ENCODE assay signal across 8 cellular contexts in the genomic region with DNA sequence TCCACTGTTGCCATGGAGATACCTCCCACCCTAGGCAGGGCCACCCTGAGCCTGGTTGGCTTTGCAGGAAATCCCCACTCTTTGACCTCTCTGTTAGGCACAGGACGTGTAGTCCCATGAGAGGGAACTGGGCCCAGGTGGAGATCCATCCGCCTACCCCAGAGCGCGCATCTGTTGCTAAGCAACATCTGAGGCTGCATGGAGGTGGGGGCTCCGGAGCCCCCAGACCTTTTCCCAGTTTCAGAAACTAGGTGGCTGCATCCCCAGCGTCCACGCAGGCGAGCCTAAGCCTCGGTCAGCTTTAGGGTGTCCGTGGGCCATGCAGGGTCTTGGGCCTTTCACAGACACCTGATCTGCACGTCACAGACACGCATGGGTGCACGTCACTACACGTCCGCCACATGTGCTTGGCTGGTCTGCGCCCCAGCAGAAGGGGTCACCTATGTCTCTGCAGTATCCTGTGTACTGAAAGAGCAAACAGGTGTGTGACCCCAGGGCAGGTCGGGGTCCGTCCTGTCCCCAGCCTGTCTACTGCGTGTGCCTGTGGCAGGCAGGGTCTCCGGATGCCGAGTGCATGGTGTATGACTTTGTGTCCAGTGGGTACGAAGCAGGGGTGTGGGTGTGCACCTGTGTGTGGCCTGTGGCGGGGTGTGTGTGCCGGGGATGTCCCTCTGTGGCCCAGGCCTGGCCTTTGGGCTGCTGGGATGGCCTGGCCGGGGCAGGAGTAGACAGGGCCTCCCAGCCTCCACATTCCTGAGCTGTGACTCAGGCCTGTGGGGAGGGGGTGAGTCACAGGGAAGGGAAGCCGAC. TPM values are rescaled to one million over a fixed set of nuclear protein-coding genes. Genes with fewer than 3 reads are reported as not detected.
DNase-seq lines count a peak whose midpoint lies in the region; ATAC-seq, FAIRE-seq and TF ChIP-seq lines count a peak whose summit lies in the region.

No MANE protein-coding gene starts in this region.

- DNase-seq in 8988T (peak; percentile 97), H9 (peak; percentile 91), right cardiac atrium (peak; percentile 83 to 87 (median 87)), frontal cortex (ENCODE audit: low spot score in 2 of 2) (no peak), inferior parietal cortex (ENCODE audit: extremely low spot score) (no peak), NCI-H1436 treated with DMSO at 0.1 percent for 48 hours (lab: John Stamatoyannopoulos, UW) (no peak)
- no peak for DNase-seq in activated naive CD8-positive, alpha-beta T cell treated with anti-CD3 and anti-CD28 coated beads, Interleukin-2, amount 50 U/mL, for 24 hours

- no peak overlapping the region for H2BK15ac ChIP-seq in H9 (ENCODE audit: low read depth, low read length)

- no peaks in the 10 kb centered on the region for H4K20me1 ChIP-seq in H9 (ENCODE audit: control insufficient read depth, insufficient read depth, insufficient read length)

- no peak overlapping the region for H2BK20ac ChIP-seq in H9 (ENCODE audit: low read depth, low read length, poor library complexity, severe bottlenecking)

- no peaks in the 10 kb centered on the region for H3K36me3 ChIP-seq in skeletal muscle satellite cell (ENCODE audit: insufficient read depth, low read length)

- intact Hi-C loops in right cardiac atrium (cut with DNase I), result no loop called here

- H2AK5ac ChIP-seq in H9 (ENCODE audit: insufficient read length, low read length), result no peak overlapping the region

- no peak overlapping the region for H2BK120ac ChIP-seq in H9 (ENCODE audit: low read depth, low read length, poor library complexity, severe bottlenecking)

- peaks cover 4% of the 10 kb centered on the region; the same call in 1 of the 2 replicates for H3K4me1 ChIP-seq in H9 (ENCODE audit: insufficient read depth, low read length)
- peaks cover 10% of the 10 kb centered on the region for H3K4me1 ChIP-seq in right cardiac atrium (ENCODE audit: control insufficient read depth, insufficient read depth, low read length)
- peaks cover 76% of the 10 kb centered on the region for H3K4me1 ChIP-seq in skeletal muscle satellite cell (ENCODE audit: control insufficient read depth, insufficient read depth, low read length)

- H4K91ac ChIP-seq in H9 (ENCODE audit: insufficient read length, low read depth, low read length), result no peak overlapping the region

- H3K27ac ChIP-seq in H9 (ENCODE audit: insufficient read length, low read depth, low read length), result no peak overlapping the region
- H3K27ac ChIP-seq in right cardiac atrium (ENCODE audit: low read length), result peak overlapping the region; percentile 10

- H2AFZ ChIP-seq in H9 (ENCODE audit: low read length), result no peak overlapping the region

- H3K4me3 Mint-ChIP-seq in H9, result peak overlapping the region; percentile 48 to 71
- H3K4me3 Mint-ChIP-seq in activated naive CD8-positive, alpha-beta T cell treated with anti-CD3 and anti-CD28 coated beads, Interleukin-2, amount 50 U/mL, for 24 hours, result peak overlapping the region; percentile 21

- H3K4ac ChIP-seq in H9 (ENCODE audit: low read depth, low read length), result no peak overlapping the region

- no peak for ATAC-seq in activated naive CD8-positive, alpha-beta T cell treated with anti-CD3 and anti-CD28 coated beads, Interleukin-2, amount 50 U/mL, for 24 hours
- ATAC-seq in right cardiac atrium, result peak in 1 of 2 donors; percentile 12

- H3K14ac ChIP-seq in H9 (ENCODE audit: insufficient read depth, low read length), result 0 out of 2 replicates have a peak overlapping the region, but pooled peaks have one; percentile 14

- H3K27me3 Mint-ChIP-seq in H9 (ENCODE audit: low read depth), result peaks cover 13% of the 10 kb centered on the region
- no peaks in the 10 kb centered on the region for H3K27me3 Mint-ChIP-seq in activated naive CD8-positive, alpha-beta T cell treated with anti-CD3 and anti-CD28 coated beads, Interleukin-2, amount 50 U/mL, for 24 hours

- H3K79me1 ChIP-seq in H9 (ENCODE audit: insufficient read depth, low read depth, low read length, poor library complexity, severe bottlenecking), result no peaks in the 10 kb centered on the region

- H3K4me2 ChIP-seq in H9 (ENCODE audit: insufficient read depth, insufficient read length, low read length) (peak overlapping the region; percentile 45), skeletal muscle satellite cell (ENCODE audit: low read length) (peak overlapping the region; percentile 76)

- H4K8ac ChIP-seq in H9 (replicated peaks; ENCODE audit: insufficient read length, low read depth, low read length), result no peak overlapping the region

- H3K27me3 ChIP-seq in H9 (ENCODE audit: insufficient read depth, low read length) (no peaks in the 10 kb centered on the region), right cardiac atrium (ENCODE audit: control insufficient read depth, insufficient read depth) (no peaks in the 10 kb centered on the region), skeletal muscle satellite cell (ENCODE audit: control insufficient read depth, insufficient read depth, low read length) (no peaks in the 10 kb centered on the region)

- no CpG with 5 or more reads among the region's 26 CpGs for WGBS in H9 (ENCODE audit: extremely low coverage, insufficient read length, low lambda C conversion rate)
- 69% methylated on average over 26 of the region's 26 CpGs for WGBS in right cardiac atrium

- H3K56ac ChIP-seq in H9 (ENCODE audit: insufficient read length, low read depth, low read length), result no peak overlapping the region

- no peak for FAIRE-seq in frontal cortex (lab: Jason Lieb, UNC)

- H3K18ac ChIP-seq in H9 (ENCODE audit: insufficient read length, low read depth, low read length), result peak overlapping the region; percentile 29

- peaks cover 31% of the 10 kb centered on the region for H3K23me2 ChIP-seq in H9 (ENCODE audit: insufficient read length, low read depth, low read length, poor library complexity, severe bottlenecking)

- H3K9ac ChIP-seq in H9 (ENCODE audit: extremely low read depth, insufficient read length, low read length) (no peak overlapping the region), skeletal muscle satellite cell (ENCODE audit: low read depth, low read length) (peak overlapping the region; percentile 51)

- H3K23ac ChIP-seq in H9 (ENCODE audit: insufficient read length, low read depth, low read length), result no peak overlapping the region

- H3K4me3 ChIP-seq in right cardiac atrium (ENCODE audit: low read length) (no peak overlapping the region), skeletal muscle satellite cell (ENCODE audit: low read length) (peak overlapping the region; percentile 51)

- no peak overlapping the region for H2BK12ac ChIP-seq in H9 (ENCODE audit: insufficient read length, low read depth, low read length)

- H3K9me3 ChIP-seq in H9 (ENCODE audit: control insufficient read depth, low read depth, low read length), result no peaks in the 10 kb centered on the region
- no peaks in the 10 kb centered on the region for H3K9me3 ChIP-seq in right cardiac atrium (ENCODE audit: control insufficient read depth, low read length)
- no peaks in the 10 kb centered on the region for H3K9me3 ChIP-seq in skeletal muscle satellite cell (replicated peaks; ENCODE audit: low read length)

- TF ChIP-seq CTCF in H9 (conservative IDR thresholded peaks at IDR 0.05), result no peak

- H3K27ac Mint-ChIP-seq in H9, result peak overlapping the region; percentile 52 to 98 (median 91); a peak in 6 of 7 replicates
- H3K27ac Mint-ChIP-seq in activated naive CD8-positive, alpha-beta T cell treated with anti-CD3 and anti-CD28 coated beads, Interleukin-2, amount 50 U/mL, for 24 hours, result peak overlapping the region; percentile 60

- H2BK5ac ChIP-seq in H9 (ENCODE audit: insufficient read length, low read length), result no peak overlapping the region

- peaks cover 48 to 53% of the 10 kb centered on the region in 2 experiments for H3K4me1 Mint-ChIP-seq in H9
- peaks cover 59% of the 10 kb centered on the region for H3K4me1 Mint-ChIP-seq in activated naive CD8-positive, alpha-beta T cell treated with anti-CD3 and anti-CD28 coated beads, Interleukin-2, amount 50 U/mL, for 24 hours

- H3K36me3 Mint-ChIP-seq in H9 (ENCODE audit: insufficient read depth in 1 of 3, low read depth in 3 of 3), result peaks cover under 1 to 15% (median 2%) of the 10 kb centered on the region in 3 experiments
- H3K36me3 Mint-ChIP-seq in activated naive CD8-positive, alpha-beta T cell treated with anti-CD3 and anti-CD28 coated beads, Interleukin-2, amount 50 U/mL, for 24 hours (ENCODE audit: low read depth), result peaks cover 5% of the 10 kb centered on the region

- H3K9me3 Mint-ChIP-seq in H9, result no peaks in the 10 kb centered on the region; a peak in 1 of 5 replicates
- no peaks in the 10 kb centered on the region for H3K9me3 Mint-ChIP-seq in activated naive CD8-positive, alpha-beta T cell treated with anti-CD3 and anti-CD28 coated beads, Interleukin-2, amount 50 U/mL, for 24 hours

- H4K5ac ChIP-seq in H9 (ENCODE audit: insufficient read length, low read depth, low read length), result no peak overlapping the region

- no peak overlapping the region for H3T11ph ChIP-seq in H9 (ENCODE audit: low read length)

- H3K79me2 ChIP-seq in H9 (ENCODE audit: insufficient read depth, low read length), result peaks cover under 1% of the 10 kb centered on the region; the same call in 1 of the 2 replicates

RNA-seq across cellular contexts. Expression of gene CIRBP, which starts 4.1 kb away (rescaled TPM):
- 249 and 263 TPM in 2 replicates for total RNA-seq in H9 (2021)
- total RNA-seq in right cardiac atrium, result 100 to 1,000 TPM; 288 to 417 (median 333) TPM
- 370 TPM for polyA plus RNA-seq in right cardiac atrium
- total RNA-seq in skeletal muscle satellite cell (2012; rRNA removed), result 165 and 205 TPM in 2 replicates
- 573 TPM for total RNA-seq in frontal cortex

RNA-seq across cellular contexts. Expression of gene FAM174C, which starts 10.3 kb away (rescaled TPM):
- total RNA-seq in H9 (2021) (56.4 and 63.0 TPM in 2 replicates), right cardiac atrium (10 to 100 TPM; 15.9 to 18.1 (median 17.0) TPM), frontal cortex (8.6 TPM)
- 25.3 TPM for polyA plus RNA-seq in right cardiac atrium
- 36.5 and 60.9 TPM in 2 replicates for total RNA-seq in skeletal muscle satellite cell (2012; rRNA removed)

RNA-seq across cellular contexts. Expression of gene MIDN, which starts 16.6 kb away (rescaled TPM):
- total RNA-seq in H9 (2021), result 286 and 300 TPM in 2 replicates
- total RNA-seq in right cardiac atrium, result 100 to 1,000 TPM in 1 of 4 donors, 10 to 100 TPM in 3; 50.2 to 123 (median 62.4) TPM
- polyA plus RNA-seq in right cardiac atrium, result 45.6 TPM
- total RNA-seq in skeletal muscle satellite cell (2012; rRNA removed), result 21.3 and 31.0 TPM in 2 replicates
- 14.3 TPM for total RNA-seq in frontal cortex

RNA-seq across cellular contexts. Expression of gene EFNA2, which starts 20.7 kb away (rescaled TPM):
- 14.3 TPM in 2 replicates for total RNA-seq in H9 (2021)
- total RNA-seq in right cardiac atrium, result not detected
- polyA plus RNA-seq in right cardiac atrium, result not detected
- 0.25 TPM in 1 of 2 replicates, not detected in the other for total RNA-seq in skeletal muscle satellite cell (2012; rRNA removed)
- total RNA-seq in frontal cortex, result 13.0 TPM

RNA-seq across cellular contexts. Expression of gene ATP5F1D, which starts 23.5 kb away (rescaled TPM):
- 179 and 191 TPM in 2 replicates for total RNA-seq in H9 (2021)
- 100 to 1,000 TPM; 490 to 706 (median 622) TPM for total RNA-seq in right cardiac atrium
- 660 TPM for polyA plus RNA-seq in right cardiac atrium
- total RNA-seq in skeletal muscle satellite cell (2012; rRNA removed), result 33.9 and 42.1 TPM in 2 replicates
- total RNA-seq in frontal cortex, result 11.0 TPM

Comparison
In these comparisons a context has a peak if more than half of its experiments do, and no peak if none do; other contexts are left out.
1. DNase-seq: peak in 8988T (single experiment), H9 (single experiment) and right cardiac atrium (3 of 3); none in activated naive CD8-positive, alpha-beta T cell treated with anti-CD3 and anti-CD28 coated beads, Interleukin-2, amount 50 U/mL, for 24 hours (single experiment), frontal cortex (0 of 2), inferior parietal cortex (single experiment) and NCI-H1436 treated with DMSO at 0.1 percent for 48 hours (single experiment).